In the genomic region with DNA sequence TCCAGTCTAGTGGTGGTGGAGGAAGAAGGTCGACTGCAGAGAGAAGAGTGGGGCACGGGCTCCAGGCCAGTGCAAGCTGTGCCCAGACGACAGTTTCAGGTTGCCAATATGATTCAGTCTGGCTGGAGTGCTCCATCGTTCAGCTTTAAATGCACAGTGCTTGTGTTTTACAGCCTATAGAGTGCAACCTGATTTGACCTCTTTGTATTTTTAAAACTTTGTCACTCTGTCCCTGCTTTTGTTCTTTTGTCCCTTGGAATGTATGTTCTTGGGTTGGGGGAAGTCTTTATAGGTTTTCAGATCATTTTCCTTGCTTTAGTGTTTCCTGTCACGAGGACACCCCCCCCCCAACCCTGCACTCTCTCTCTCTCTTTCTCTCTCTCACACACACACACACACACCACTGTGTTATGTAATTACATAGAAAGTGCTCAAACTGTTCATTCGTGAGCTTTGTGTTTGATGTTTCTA, we compare ENCODE assay signal across 17 cellular contexts.
A peak's percentile ranks its signal among the peaks of the same experiment; 100 is the strongest.
DNase-seq lines count a peak whose midpoint lies in the region; ATAC-seq and TF ChIP-seq lines count a peak whose summit lies in the region.
"Had no signal": no experiment of that assay in that cellular context is flagged by ENCODE, and none has a peak within 500 bp of the region (broad histone marks: within the 10 kb centered on the region; RNA-seq: fewer than 3 reads in every experiment).

No MANE protein-coding gene starts in this region.

- TF ChIP-seq CTCF in natural killer cell (IDR thresholded peaks at IDR 0.05): no peak

- no peaks in the 10 kb centered on the region for H3K9me3 ChIP-seq in MG63
- H3K9me3 ChIP-seq: gastrocnemius medialis had no signal

- DNase-seq in SHP77 treated with DMSO at 0.1 percent for 48 hours (lab: John Stamatoyannopoulos, UW) (peak; percentile 18), SHP77 (lab: John Stamatoyannopoulos, UW) (no peak), MG63 (peak; percentile 39), natural killer cell (no peak), HT-29 (ENCODE audit: low spot score) (no peak), mucosa of gallbladder (ENCODE audit: low spot score) (no peak)
- DNase-seq in activated CD4-positive, CD25-positive, alpha-beta regulatory T cell treated with anti-CD3 and anti-CD28 coated beads, Interleukin-2, amount 50 U/mL, for 72 hours: no peak
- DNase-seq: activated CD4-positive, CD25-positive, alpha-beta regulatory T cell; activated T-cell treated with anti-CD3 and anti-CD28 coated beads, Interleukin-2, amount 50 U/mL, for 4 hours; effector CD8-positive, alpha-beta T cell; gastrocnemius medialis; Kasumi-1; mesendoderm; NCI-H2171; PC-3 had no signal

- H3K36me3 ChIP-seq in MG63: no peaks in the 10 kb centered on the region
- H3K36me3 ChIP-seq: gastrocnemius medialis had no signal

- H3K27me3 ChIP-seq in MG63: no peaks in the 10 kb centered on the region
- H3K27me3 ChIP-seq: gastrocnemius medialis had no signal

- peaks cover 7% of the 10 kb centered on the region for H3K36me3 Mint-ChIP-seq in activated naive CD4-positive, alpha-beta T cell treated with anti-CD3 and anti-CD28 coated beads, Interleukin-2, amount 50 U/mL, for 24 hours
- no peaks in the 10 kb centered on the region for H3K36me3 Mint-ChIP-seq in natural killer cell

- peak overlapping the region; percentile 90 for H3K27ac Mint-ChIP-seq in activated naive CD4-positive, alpha-beta T cell treated with anti-CD3 and anti-CD28 coated beads, Interleukin-2, amount 50 U/mL, for 24 hours
- H3K27ac Mint-ChIP-seq in natural killer cell: peak overlapping the region; percentile 17 to 41

- peak overlapping the region; percentile 63 for H3K4me3 Mint-ChIP-seq in activated naive CD4-positive, alpha-beta T cell treated with anti-CD3 and anti-CD28 coated beads, Interleukin-2, amount 50 U/mL, for 24 hours
- no peak overlapping the region for H3K4me3 Mint-ChIP-seq in natural killer cell

- peak in 2 of 3 donors; percentile 39 to 44 for ATAC-seq in natural killer cell
- ATAC-seq: gastrocnemius medialis, PC-3 had no signal

- intact Hi-C loops in natural killer cell (cut with micrococcal nuclease): no loop called here

- no peak overlapping the region for H3K4me3 ChIP-seq in MG63
- H3K4me3 ChIP-seq: gastrocnemius medialis, skin epidermis had no signal

- peaks cover 44% of the 10 kb centered on the region for H3K4me1 Mint-ChIP-seq in activated naive CD4-positive, alpha-beta T cell treated with anti-CD3 and anti-CD28 coated beads, Interleukin-2, amount 50 U/mL, for 24 hours
- H3K4me1 Mint-ChIP-seq in natural killer cell: peaks cover 32 to 34% of the 10 kb centered on the region in 2 donors

- no peaks in the 10 kb centered on the region for H3K27me3 Mint-ChIP-seq in activated naive CD4-positive, alpha-beta T cell treated with anti-CD3 and anti-CD28 coated beads, Interleukin-2, amount 50 U/mL, for 24 hours
- no peaks in the 10 kb centered on the region for H3K27me3 Mint-ChIP-seq in natural killer cell (ENCODE audit: low read depth in 2 of 2)

- H3K9me3 Mint-ChIP-seq in activated naive CD4-positive, alpha-beta T cell treated with anti-CD3 and anti-CD28 coated beads, Interleukin-2, amount 50 U/mL, for 24 hours: peaks cover 6% of the 10 kb centered on the region
- H3K9me3 Mint-ChIP-seq in natural killer cell: peaks cover 2 to 5% of the 10 kb centered on the region in 2 donors

Comparison
In these comparisons a context has a peak if more than half of its experiments do, and no peak if none do; other contexts are left out.
1. DNase-seq: peak in SHP77 treated with DMSO at 0.1 percent for 48 hours (single experiment) and MG63 (single experiment); none in SHP77 (0 of 2), natural killer cell (single experiment), HT-29 (single experiment), mucosa of gallbladder (single experiment) and activated CD4-positive, CD25-positive, alpha-beta regulatory T cell treated with anti-CD3 and anti-CD28 coated beads, Interleukin-2, amount 50 U/mL, for 72 hours (single experiment).